In the genomic region with DNA sequence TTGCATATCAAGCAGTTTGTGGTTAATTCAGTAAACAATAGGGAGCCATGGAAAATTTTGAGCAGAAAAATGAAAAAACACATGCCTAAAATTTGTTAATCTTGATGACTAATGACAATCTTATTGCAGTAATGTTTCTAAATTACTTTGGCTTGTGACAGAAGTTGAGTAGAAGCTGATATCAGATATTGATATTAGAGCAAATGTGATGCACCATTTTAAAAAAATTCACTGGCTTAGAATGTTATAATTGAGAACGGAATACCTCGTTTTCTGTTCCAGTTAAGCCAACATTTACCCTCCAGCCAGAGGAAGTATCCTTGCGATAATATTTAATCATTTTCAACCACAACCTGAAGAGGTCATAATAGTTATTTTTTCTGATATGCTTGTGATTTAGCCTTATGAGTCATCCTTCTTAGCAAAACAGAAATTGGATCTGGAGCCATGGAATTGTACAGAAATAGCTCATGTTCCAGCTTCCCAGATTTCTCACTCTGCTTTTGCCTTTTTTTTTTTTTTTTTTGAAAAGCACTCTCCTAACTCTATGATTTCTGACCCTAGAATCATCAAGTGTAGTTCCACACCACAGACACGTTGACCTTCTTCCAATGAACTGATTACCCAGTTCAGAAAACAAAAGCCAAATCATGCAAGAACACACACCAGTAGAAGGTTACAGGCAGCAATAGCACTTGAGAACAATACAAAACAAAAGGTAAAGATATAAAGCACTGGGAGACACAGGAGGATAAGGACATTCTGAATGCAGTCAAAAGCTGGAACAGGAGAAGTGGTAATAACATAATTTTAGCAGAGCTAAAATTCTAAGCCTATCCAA, we compare ENCODE assay signal across 11 cellular contexts.
DNase-seq lines count a peak whose midpoint lies in the region; ATAC-seq and FAIRE-seq lines count a peak whose summit lies in the region.
"Had no signal": no experiment of that assay in that cellular context is flagged by ENCODE, and none has a peak within 500 bp of the region (broad histone marks: within the 10 kb centered on the region; RNA-seq: fewer than 3 reads in every experiment).

No MANE protein-coding gene starts in this region.

- DNase-seq in DMS53 (lab: John Stamatoyannopoulos, UW) (peak; percentile 82), RCC 7860 (ENCODE audit: low spot score) (peak; percentile 43), fibroblast of peridontal ligament (ENCODE audit: extremely low read depth) (peak; percentile 88), renal cortical epithelial cell (ENCODE audit: low read depth) (peak; percentile 90), NK-92 (lab: John Stamatoyannopoulos, UW; ENCODE audit: unreplicated experiment) (no peak)
- DNase-seq: DMS79 treated with DMSO at 0.1 percent for 48 hours, NCI-H1694 treated with DMSO at 0.1 percent for 48 hours, T-helper 17 cell had no signal

- H3K4me3 Mint-ChIP-seq in stimulated activated memory B cell treated with anti-CD40 and anti-IgM and Interleukin-4, amounts not matched to agents 10 μg/mL and 1 μg/mL and 100 μg/mL, for 72 hours, result no peak overlapping the region
- H3K4me3 Mint-ChIP-seq in activated T-helper 17 cell treated with anti-CD3 and anti-CD28 coated beads, Interleukin-2, amount 50 U/mL, for 72 hours, result no peak overlapping the region
- H3K4me3 Mint-ChIP-seq: T-helper 17 cell had no signal

- H3K36me3 Mint-ChIP-seq in stimulated activated memory B cell treated with anti-CD40 and anti-IgM and Interleukin-4, amounts not matched to agents 10 μg/mL and 1 μg/mL and 100 μg/mL, for 72 hours, result no peaks in the 10 kb centered on the region
- H3K36me3 Mint-ChIP-seq in activated T-helper 17 cell treated with anti-CD3 and anti-CD28 coated beads, Interleukin-2, amount 50 U/mL, for 72 hours (ENCODE audit: low read depth), result no peaks in the 10 kb centered on the region

- no peaks in the 10 kb centered on the region for H3K9me3 Mint-ChIP-seq in stimulated activated memory B cell treated with anti-CD40 and anti-IgM and Interleukin-4, amounts not matched to agents 10 μg/mL and 1 μg/mL and 100 μg/mL, for 72 hours
- H3K9me3 Mint-ChIP-seq in activated T-helper 17 cell treated with anti-CD3 and anti-CD28 coated beads, Interleukin-2, amount 50 U/mL, for 72 hours, result no peaks in the 10 kb centered on the region

- H3K4me1 Mint-ChIP-seq in stimulated activated memory B cell treated with anti-CD40 and anti-IgM and Interleukin-4, amounts not matched to agents 10 μg/mL and 1 μg/mL and 100 μg/mL, for 72 hours, result no peaks in the 10 kb centered on the region
- no peaks in the 10 kb centered on the region for H3K4me1 Mint-ChIP-seq in activated T-helper 17 cell treated with anti-CD3 and anti-CD28 coated beads, Interleukin-2, amount 50 U/mL, for 72 hours
- H3K4me1 Mint-ChIP-seq: T-helper 17 cell had no signal

- ATAC-seq in stimulated activated memory B cell treated with anti-CD40 and anti-IgM and Interleukin-4, amounts not matched to agents 10 μg/mL and 1 μg/mL and 100 μg/mL, for 72 hours, result no peak
- ATAC-seq in HG03354 (IDR thresholded peaks at IDR 0.05; ENCODE audit: poor library complexity, severe bottlenecking, unreplicated experiment), result no peak
- ATAC-seq in activated T-helper 17 cell treated with anti-CD3 and anti-CD28 coated beads, Interleukin-2, amount 50 U/mL, for 72 hours (replicated peaks), result no peak
- ATAC-seq: T-helper 17 cell had no signal

- H3K27me3 Mint-ChIP-seq in stimulated activated memory B cell treated with anti-CD40 and anti-IgM and Interleukin-4, amounts not matched to agents 10 μg/mL and 1 μg/mL and 100 μg/mL, for 72 hours, result no peaks in the 10 kb centered on the region
- H3K27me3 Mint-ChIP-seq in activated T-helper 17 cell treated with anti-CD3 and anti-CD28 coated beads, Interleukin-2, amount 50 U/mL, for 72 hours, result no peaks in the 10 kb centered on the region
- H3K27me3 Mint-ChIP-seq: T-helper 17 cell had no signal

- H3K27ac Mint-ChIP-seq in stimulated activated memory B cell treated with anti-CD40 and anti-IgM and Interleukin-4, amounts not matched to agents 10 μg/mL and 1 μg/mL and 100 μg/mL, for 72 hours, result no peak overlapping the region
- H3K27ac Mint-ChIP-seq in activated T-helper 17 cell treated with anti-CD3 and anti-CD28 coated beads, Interleukin-2, amount 50 U/mL, for 72 hours, result no peak overlapping the region
- H3K27ac Mint-ChIP-seq: T-helper 17 cell had no signal

- peak; percentile 95 for FAIRE-seq in RCC 7860 (lab: Jason Lieb, UNC)
